In the genomic region with DNA sequence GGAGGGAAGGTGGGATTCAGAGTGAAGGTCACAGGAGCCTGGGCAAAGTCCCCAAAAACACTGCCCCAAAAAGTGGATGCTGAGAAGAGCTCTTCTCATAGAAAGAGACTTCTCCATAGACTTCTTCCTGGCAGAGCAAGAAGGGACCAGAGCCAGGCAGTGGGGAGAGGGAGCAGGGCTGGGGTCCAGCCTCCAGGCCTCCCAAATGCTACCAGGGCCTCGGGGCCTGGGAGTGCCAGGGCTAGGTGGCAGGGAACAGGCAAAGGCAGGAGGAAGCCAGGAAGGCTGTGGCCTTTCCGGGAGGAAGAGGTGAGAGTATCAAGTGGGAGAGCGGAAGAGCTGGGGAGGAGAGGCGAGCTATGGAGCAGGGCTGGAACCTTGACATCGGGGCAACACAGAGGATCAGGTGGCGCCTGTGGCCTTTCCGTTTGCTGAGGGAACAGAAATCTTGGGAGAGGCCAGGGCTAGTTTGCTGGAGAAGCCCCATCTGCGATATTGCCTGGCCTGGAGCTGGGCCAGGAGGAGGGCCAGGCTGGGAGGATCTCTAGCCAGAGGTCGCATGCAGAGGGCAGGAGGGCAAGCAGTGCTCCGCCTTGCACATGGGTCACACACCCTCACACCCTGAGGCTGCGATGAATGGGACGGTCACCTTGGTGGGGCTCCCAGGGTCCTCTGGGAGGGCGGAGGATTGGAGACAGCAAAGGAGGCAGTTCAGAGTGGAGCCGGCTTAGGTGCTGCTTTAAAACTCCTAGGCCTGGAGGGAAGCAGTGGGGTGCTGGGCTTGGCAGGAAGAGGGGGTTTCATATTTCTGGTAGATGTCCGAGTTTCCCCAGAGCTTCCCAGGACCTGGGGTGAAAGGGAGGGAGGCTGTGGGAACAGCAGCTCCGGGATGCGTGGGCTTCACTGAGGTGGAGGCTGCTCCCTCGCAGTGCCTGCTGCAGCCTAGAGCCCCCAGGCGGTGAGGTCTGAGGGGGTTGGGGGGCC, we compare ENCODE assay signal across 7 cellular contexts. TPM values are rescaled to one million over a fixed set of nuclear protein-coding genes. Genes with fewer than 3 reads are reported as not detected.
DNase-seq lines count a peak whose midpoint lies in the region; ATAC-seq and TF ChIP-seq lines count a peak whose summit lies in the region.
"Had no signal": no experiment of that assay in that cellular context is flagged by ENCODE, and none has a peak within 500 bp of the region (broad histone marks: within the 10 kb centered on the region; RNA-seq: fewer than 3 reads in every experiment).

No MANE protein-coding gene starts in this region.

- no peak overlapping the region for H3K4me3 Mint-ChIP-seq in effector memory CD8-positive, alpha-beta T cell
- H3K4me3 Mint-ChIP-seq in neural crest cell, result peak overlapping the region; percentile 25

- no peaks in the 10 kb centered on the region for H3K27me3 Mint-ChIP-seq in effector memory CD8-positive, alpha-beta T cell
- H3K27me3 Mint-ChIP-seq in neural crest cell (ENCODE audit: low read depth), result peaks cover 4% of the 10 kb centered on the region

- H3K9me3 Mint-ChIP-seq in effector memory CD8-positive, alpha-beta T cell, result no peaks in the 10 kb centered on the region
- H3K9me3 Mint-ChIP-seq in neural crest cell, result no peaks in the 10 kb centered on the region

- TF ChIP-seq CTCF in HFF-Myc (IDR thresholded peaks at IDR 0.05; ENCODE audit: low read depth, low read length, missing control alignments) (no peak), neural crest cell (conservative IDR thresholded peaks at IDR 0.05) (no peak)

- H3K27ac Mint-ChIP-seq in effector memory CD8-positive, alpha-beta T cell, result peak overlapping the region; percentile 44 to 61
- peak overlapping the region; percentile 81 for H3K27ac Mint-ChIP-seq in neural crest cell (ENCODE audit: unreplicated experiment)

- H3K4me3 ChIP-seq in HFF-Myc (replicated peaks; ENCODE audit: low read depth, low read length), result peak overlapping the region; percentile 19; the same call in 1 of the 2 replicates

- DNase-seq in HFF-Myc (ENCODE audit: extremely low read depth, low read depth) (no peak), neural crest cell (ENCODE audit: low read depth, low spot score) (no peak), anterior cingulate cortex (lab: John Stamatoyannopoulos, UW) (no peak), activated gamma-delta T cell (lab: John Stamatoyannopoulos, UW) (no peak)
- no peak for DNase-seq in effector memory CD8-positive, alpha-beta T cell
- DNase-seq: effector memory CD4-positive, alpha-beta T cell had no signal

- no peak for ATAC-seq in effector memory CD8-positive, alpha-beta T cell (replicated peaks)
- no peak for ATAC-seq in GM18517 (IDR thresholded peaks at IDR 0.05; ENCODE audit: unreplicated experiment)

- peaks cover 3% of the 10 kb centered on the region for H3K36me3 Mint-ChIP-seq in effector memory CD8-positive, alpha-beta T cell (ENCODE audit: insufficient read depth)
- no peaks in the 10 kb centered on the region for H3K36me3 Mint-ChIP-seq in neural crest cell (ENCODE audit: low read depth)

- peaks cover 3 to 14% of the 10 kb centered on the region in 2 donors for H3K4me1 Mint-ChIP-seq in effector memory CD8-positive, alpha-beta T cell (ENCODE audit: low read depth in 2 of 2)
- H3K4me1 Mint-ChIP-seq in neural crest cell, result peaks cover 46% of the 10 kb centered on the region

RNA-seq across cellular contexts. Expression of a gene that starts 3.4 kb away (rescaled TPM):
- total RNA-seq in neural crest cell, result 6.0 and 7.3 TPM in 2 replicates

RNA-seq across cellular contexts. Expression of a gene that starts 18.6 kb away (rescaled TPM):
- total RNA-seq in neural crest cell, result 15.6 and 15.8 TPM in 2 replicates

RNA-seq across cellular contexts. Expression of a gene that starts 40.4 kb away (rescaled TPM):
- total RNA-seq in neural crest cell, result 68.0 and 70.2 TPM in 2 replicates

RNA-seq across cellular contexts. Expression of a gene that starts 44.1 kb away (rescaled TPM):
- 35.2 and 37.8 TPM in 2 replicates for total RNA-seq in neural crest cell

RNA-seq across cellular contexts. Expression of a gene that starts 44.4 kb away (rescaled TPM):
- 198 and 208 TPM in 2 replicates for total RNA-seq in neural crest cell
